ENCODE assay signal across 8 cellular contexts in the genomic region with DNA sequence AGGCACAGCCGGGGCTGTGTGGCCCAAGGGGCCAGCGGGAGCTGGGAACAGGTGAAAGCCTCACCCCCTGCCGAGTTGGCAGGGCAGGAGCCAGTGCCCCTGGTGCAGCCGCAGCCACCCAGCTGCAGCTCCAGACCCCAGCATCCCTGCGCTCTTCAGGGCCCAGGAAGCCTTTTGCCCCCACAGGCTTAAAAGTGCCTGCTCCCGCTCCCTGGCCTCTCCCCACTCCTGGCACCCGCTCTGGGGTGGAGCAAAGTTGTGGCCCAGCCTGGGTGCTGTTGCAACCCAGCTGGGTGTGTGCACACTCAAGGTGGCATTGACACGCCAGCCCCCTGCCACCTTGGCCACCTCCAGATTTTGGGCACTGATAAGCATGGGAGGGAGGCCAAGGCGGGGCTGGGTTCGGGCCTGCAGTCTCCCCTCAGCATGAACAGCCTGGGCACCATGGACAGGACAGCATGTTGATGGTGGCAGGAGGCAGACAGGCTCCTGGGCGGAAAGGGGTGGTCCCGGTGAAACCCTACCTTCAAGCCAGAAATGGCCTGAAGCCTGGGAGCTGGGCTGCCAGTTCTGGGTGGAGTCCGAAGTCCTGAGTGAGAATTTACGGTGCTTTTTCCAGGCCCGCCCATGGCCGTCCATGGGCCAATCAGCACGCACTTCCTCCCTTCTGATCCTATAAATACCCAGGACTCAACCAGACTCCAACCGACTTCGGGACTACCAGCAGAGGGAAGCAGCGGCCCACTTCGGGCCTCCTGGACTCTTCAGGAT. TPM values are rescaled to one million over a fixed set of nuclear protein-coding genes. Genes with fewer than 3 reads are reported as not detected.
DNase-seq lines count a peak whose midpoint lies in the region; ATAC-seq and TF ChIP-seq lines count a peak whose summit lies in the region.

No MANE protein-coding gene starts in this region.

- H3K36me3 ChIP-seq in PC-3 (ENCODE audit: low read depth, low read length) (no peaks in the 10 kb centered on the region), spleen (no peaks in the 10 kb centered on the region)

- no peaks in the 10 kb centered on the region for H4K20me1 ChIP-seq in PC-3 (ENCODE audit: low read length)

- H3F3A ChIP-seq in PC-3 (ENCODE audit: low read length, unreplicated experiment): no peaks in the 10 kb centered on the region

- no peak for TF ChIP-seq POLR2A in spleen (IDR thresholded peaks at IDR 0.05)

- DNase-seq in GM03348 (ENCODE audit: low spot score) (peak; percentile 57), PC-3 (peak; percentile 70), glomerular visceral epithelial cell (ENCODE audit: extremely low spot score) (peak; percentile 16), spleen (no peak), NCI-H2196 treated with DMSO at 0.1 percent for 48 hours (lab: John Stamatoyannopoulos, UW; ENCODE audit: unreplicated experiment) (no peak)

- intact Hi-C loops in PC-3 (cut with micrococcal nuclease): loop anchor here (1.0 kb wide), 1 partner anchor 74 kb away; no protein-coding TSS in a partner anchor
- intact Hi-C loops in spleen (cut with DNase I; ENCODE audit: low total_unique reads): no loop called here

- no TSS peak for BruUV-seq in PC-3 (replicated peaks; lab: Mats Ljungman, UMichigan)

- peak; percentile 79; the same call in 1 of the 2 replicates for TF ChIP-seq CTCF in 22Rv1 (IDR thresholded peaks at IDR 0.05)
- TF ChIP-seq CTCF in PC-3 (conservative IDR thresholded peaks at IDR 0.05; ENCODE audit: low read depth, low read length): peak; percentile 66
- TF ChIP-seq CTCF in spleen (IDR thresholded peaks at IDR 0.05 in 8 of 11, conservative IDR thresholded peaks at IDR 0.05 in 3 of 11): peak in 5 of 11 experiments; percentile 7 to 33 (median 12)

- no peak overlapping the region for H2AFZ ChIP-seq in PC-3 (ENCODE audit: low read length)

- H3K9me3 ChIP-seq in PC-3 (ENCODE audit: low read length) (no peaks in the 10 kb centered on the region), spleen (no peaks in the 10 kb centered on the region)

- no peak overlapping the region for H3K4me3 ChIP-seq in PC-3 (ENCODE audit: low read length)
- no peak overlapping the region for H3K4me3 ChIP-seq in spleen

- 0 out of 2 replicates have a peak overlapping the region, but pooled peaks have one; percentile 8 for H3K4me2 ChIP-seq in PC-3 (ENCODE audit: low read length)

- no peaks in the 10 kb centered on the region for H3K4me1 ChIP-seq in PC-3 (ENCODE audit: insufficient read depth, low read length)
- no peaks in the 10 kb centered on the region for H3K4me1 ChIP-seq in spleen

- H3K27ac ChIP-seq in 22Rv1 (no peak overlapping the region), PC-3 (ENCODE audit: low read length) (no peak overlapping the region), spleen (no peak overlapping the region)

- peak; percentile 84 for ATAC-seq in PC-3
- ATAC-seq in HG02840 (IDR thresholded peaks at IDR 0.05; ENCODE audit: low FRiP score, unreplicated experiment): no peak
- no peak for ATAC-seq in HG03457 (IDR thresholded peaks at IDR 0.05; ENCODE audit: unreplicated experiment)

- H3K27me3 ChIP-seq in PC-3 (ENCODE audit: low read length) (peaks cover under 1% of the 10 kb centered on the region; the same call in 1 of the 2 replicates), spleen (replicated peaks in 1 of 7) (peaks cover 0 to 5% (median 0%) of the 10 kb centered on the region in 7 donors)

- 66 to 86% (median 82%) methylated on average over 6 to 21 of the region's 21 CpGs for WGBS in spleen, 5 donors

- H3K9ac ChIP-seq in PC-3 (ENCODE audit: low read length): no peak overlapping the region

- no peaks in the 10 kb centered on the region for H3K9me2 ChIP-seq in PC-3 (replicated peaks; ENCODE audit: low read length)

- POLR2A ChIA-PET in PC-3 (lab: Charles Lee; ENCODE audit: unreplicated experiment): no interaction called here

- CTCF ChIA-PET in PC-3 (lab: Charles Lee): interaction anchor here (0.5 to 0.7 kb wide), 4 partner anchors 26 to 74 kb away, joined by 3 to 7 read pairs (median 4); no protein-coding TSS in a partner anchor

- no peaks in the 10 kb centered on the region for H3K79me2 ChIP-seq in PC-3 (ENCODE audit: low read length)

RNA-seq across cellular contexts. Expression of a gene that starts 23.5 kb away (rescaled TPM):
- total RNA-seq in PC-3 (2014; rRNA removed): 96.2 and 172 TPM in 2 replicates
- total RNA-seq in spleen: 100 to 1,000 TPM in 2 of 7 donors, 10 to 100 TPM in 5; 51.0 to 141 (median 54.4) TPM
- polyA plus RNA-seq in spleen: 100 to 1,000 TPM in 2 of 3 donors, 10 to 100 TPM in 1; 56.3 to 124 (median 112) TPM

RNA-seq across cellular contexts. Expression of a gene that starts 32.1 kb away (rescaled TPM):
- total RNA-seq in PC-3 (2014; rRNA removed) (74.9 and 83.9 TPM in 2 replicates), spleen (10 to 100 TPM; 55.0 to 85.8 (median 63.6) TPM)
- polyA plus RNA-seq in spleen: 100 to 1,000 TPM in 1 of 3 donors, 10 to 100 TPM in 2; 55.3 to 103 (median 72.4) TPM

RNA-seq across cellular contexts. Expression of a gene that starts 36.7 kb away (rescaled TPM):
- 24.2 and 31.4 TPM in 2 replicates for total RNA-seq in PC-3 (2014; rRNA removed)
- total RNA-seq in spleen: 10 to 100 TPM; 28.9 to 58.9 (median 33.1) TPM
- polyA plus RNA-seq in spleen: 10 to 100 TPM in 1 of 3 donors, 1 to 10 TPM in 2; 2.8 to 12.6 (median 3.3) TPM

RNA-seq across cellular contexts. Expression of a gene that starts 42.8 kb away (rescaled TPM):
- total RNA-seq in PC-3 (2014; rRNA removed): 17.1 and 18.1 TPM in 2 replicates
- under 1 TPM in 2 of 7 donors, not detected in 5; 0.14 to 0.47 TPM for total RNA-seq in spleen
- polyA plus RNA-seq in spleen: under 1 TPM in 2 of 3 donors, not detected in 1; 0.03 to 0.06 TPM

Comparison
In these comparisons a context has a peak if more than half of its experiments do, and no peak if none do; other contexts are left out.
1. DNase-seq: peak in GM03348 (single experiment), PC-3 (single experiment) and glomerular visceral epithelial cell (single experiment); none in spleen (single experiment) and NCI-H2196 treated with DMSO at 0.1 percent for 48 hours (single experiment).